In genomic region chr9:107759009-107759822, GRCh38 we compare ENCODE assay signal across 1 cellular context.
TF ChIP-seq lines count a peak whose summit lies in the region.

No MANE protein-coding gene starts in this region.

TF ChIP-seq in GM12878, 131 proteins besides CTCF, POLR2A, EP300 and RAD21 (continued from another document):
- TF ChIP-seq ZNF592 (IDR thresholded peaks at IDR 0.05) (0 out of 2 replicates have a peak, but pooled peaks have one; percentile 23), PBX3 (IDR thresholded peaks at IDR 0.05; ENCODE audit: insufficient replicate concordance, low read depth, low read length) (no peak), MTA2 (IDR thresholded peaks at IDR 0.05; ENCODE audit: low read depth) (peak; percentile 66; the same call in 1 of the 2 replicates), PAX5 (IDR thresholded peaks at IDR 0.05; ENCODE audit: borderline replicate concordance, low read depth, low read length) (no peak), MYB (IDR thresholded peaks at IDR 0.05; ENCODE audit: borderline replicate concordance, low read depth, low read length) (no peak)
